ENCODE assay signal across 1 cellular context in the genomic region with DNA sequence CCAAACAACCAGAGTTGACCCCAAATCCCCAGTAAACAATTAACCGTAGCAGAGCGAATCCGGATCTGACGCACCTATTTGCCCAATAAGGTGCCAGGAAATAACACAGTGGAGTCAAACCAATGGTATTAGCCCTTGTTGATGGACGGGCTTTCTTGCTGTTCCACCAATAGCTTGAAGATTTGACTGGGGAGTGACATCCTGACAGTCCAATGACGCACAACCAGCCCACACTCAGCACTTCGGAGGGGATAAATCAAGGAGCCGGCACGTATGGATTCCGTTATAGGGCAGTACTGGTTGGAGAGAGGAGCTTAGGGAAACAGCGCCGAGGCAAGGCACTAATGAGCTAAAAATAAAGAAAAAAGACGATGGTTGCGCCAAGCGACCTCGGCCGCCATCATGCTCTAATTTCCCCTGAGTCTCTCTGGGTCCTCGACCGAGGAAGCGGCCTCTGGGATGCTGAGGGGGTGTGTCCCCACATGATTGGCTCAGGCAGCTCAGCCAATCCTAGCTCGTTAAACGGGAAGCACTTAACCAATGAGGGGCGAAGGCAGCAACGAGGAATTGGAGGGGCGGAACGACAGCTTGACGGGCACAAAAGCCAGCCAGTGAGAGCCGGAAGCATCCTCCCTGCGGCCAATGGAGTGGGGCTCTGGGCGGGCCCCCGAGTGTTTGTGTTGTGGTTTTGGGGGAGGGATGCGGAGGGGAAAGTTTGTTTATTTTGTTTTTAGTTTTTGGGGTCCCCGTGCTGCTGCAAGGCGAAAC.
A peak's percentile ranks its signal among the peaks of the same experiment; 100 is the strongest.
TF ChIP-seq lines count a peak whose summit lies in the region.

No MANE protein-coding gene starts in this region.

TF ChIP-seq in K562, 482 proteins besides CTCF, POLR2A, EP300 and RAD21 (continued from another document and continues in another):
- TF ChIP-seq, protein P1, sequence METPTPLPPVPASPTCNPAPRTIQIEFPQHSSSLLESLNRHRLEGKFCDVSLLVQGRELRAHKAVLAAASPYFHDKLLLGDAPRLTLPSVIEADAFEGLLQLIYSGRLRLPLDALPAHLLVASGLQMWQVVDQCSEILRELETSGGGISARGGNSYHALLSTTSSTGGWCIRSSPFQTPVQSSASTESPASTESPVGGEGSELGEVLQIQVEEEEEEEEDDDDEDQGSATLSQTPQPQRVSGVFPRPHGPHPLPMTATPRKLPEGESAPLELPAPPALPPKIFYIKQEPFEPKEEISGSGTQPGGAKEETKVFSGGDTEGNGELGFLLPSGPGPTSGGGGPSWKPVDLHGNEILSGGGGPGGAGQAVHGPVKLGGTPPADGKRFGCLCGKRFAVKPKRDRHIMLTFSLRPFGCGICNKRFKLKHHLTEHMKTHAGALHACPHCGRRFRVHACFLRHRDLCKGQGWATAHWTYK (CRISPR knock-in tag; IDR thresholded peaks at IDR 0.05) = no peak
- no peak for TF ChIP-seq TGIF2 (CRISPR knock-in tag; IDR thresholded peaks at IDR 0.05)
- TF ChIP-seq, protein P2, sequence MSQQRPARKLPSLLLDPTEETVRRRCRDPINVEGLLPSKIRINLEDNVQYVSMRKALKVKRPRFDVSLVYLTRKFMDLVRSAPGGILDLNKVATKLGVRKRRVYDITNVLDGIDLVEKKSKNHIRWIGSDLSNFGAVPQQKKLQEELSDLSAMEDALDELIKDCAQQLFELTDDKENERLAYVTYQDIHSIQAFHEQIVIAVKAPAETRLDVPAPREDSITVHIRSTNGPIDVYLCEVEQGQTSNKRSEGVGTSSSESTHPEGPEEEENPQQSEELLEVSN (IDR thresholded peaks at IDR 0.05; ENCODE audit: borderline replicate concordance in 1 of 2, extremely low read depth in 1 of 2, insufficient read depth in 1 of 2, insufficient read length in 1 of 2, low read depth in 1 of 2, low read length in 1 of 2, poor library complexity in 1 of 2, severe bottlenecking in 1 of 2) = peak; percentile 12 to 34
- TF ChIP-seq ELF4 (CRISPR knock-in tag; IDR thresholded peaks at IDR 0.05) = no peak
- TF ChIP-seq ZFP30 (CRISPR knock-in tag; IDR thresholded peaks at IDR 0.05; ENCODE audit: borderline replicate concordance) = no peak
- no peak for TF ChIP-seq GATAD2B (IDR thresholded peaks at IDR 0.05; ENCODE audit: borderline replicate concordance)
- no peak for TF ChIP-seq BHLHE40 (IDR thresholded peaks at IDR 0.05; ENCODE audit: low read length)
- no peak for TF ChIP-seq TEAD2 (tag; IDR thresholded peaks at IDR 0.05)
- TF ChIP-seq NCOA1 (IDR thresholded peaks at IDR 0.05; ENCODE audit: low read depth) = no peak
- TF ChIP-seq IFI16 (CRISPR knock-in tag; IDR thresholded peaks at IDR 0.05) = no peak
- TF ChIP-seq, protein P3, sequence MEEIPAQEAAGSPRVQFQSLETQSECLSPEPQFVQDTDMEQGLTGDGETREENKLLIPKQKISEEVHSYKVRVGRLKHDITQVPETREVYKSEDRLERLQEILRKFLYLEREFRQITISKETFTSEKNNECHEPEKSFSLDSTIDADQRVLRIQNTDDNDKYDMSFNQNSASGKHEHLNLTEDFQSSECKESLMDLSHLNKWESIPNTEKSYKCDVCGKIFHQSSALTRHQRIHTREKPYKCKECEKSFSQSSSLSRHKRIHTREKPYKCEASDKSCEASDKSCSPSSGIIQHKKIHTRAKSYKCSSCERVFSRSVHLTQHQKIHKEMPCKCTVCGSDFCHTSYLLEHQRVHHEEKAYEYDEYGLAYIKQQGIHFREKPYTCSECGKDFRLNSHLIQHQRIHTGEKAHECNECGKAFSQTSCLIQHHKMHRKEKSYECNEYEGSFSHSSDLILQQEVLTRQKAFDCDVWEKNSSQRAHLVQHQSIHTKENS (CRISPR knock-in tag; IDR thresholded peaks at IDR 0.05) = no peak
- TF ChIP-seq FOSL1 (tag; conservative IDR thresholded peaks at IDR 0.05) = 0 out of 2 replicates have a peak, but pooled peaks have one; percentile 25
- TF ChIP-seq, protein P4, sequence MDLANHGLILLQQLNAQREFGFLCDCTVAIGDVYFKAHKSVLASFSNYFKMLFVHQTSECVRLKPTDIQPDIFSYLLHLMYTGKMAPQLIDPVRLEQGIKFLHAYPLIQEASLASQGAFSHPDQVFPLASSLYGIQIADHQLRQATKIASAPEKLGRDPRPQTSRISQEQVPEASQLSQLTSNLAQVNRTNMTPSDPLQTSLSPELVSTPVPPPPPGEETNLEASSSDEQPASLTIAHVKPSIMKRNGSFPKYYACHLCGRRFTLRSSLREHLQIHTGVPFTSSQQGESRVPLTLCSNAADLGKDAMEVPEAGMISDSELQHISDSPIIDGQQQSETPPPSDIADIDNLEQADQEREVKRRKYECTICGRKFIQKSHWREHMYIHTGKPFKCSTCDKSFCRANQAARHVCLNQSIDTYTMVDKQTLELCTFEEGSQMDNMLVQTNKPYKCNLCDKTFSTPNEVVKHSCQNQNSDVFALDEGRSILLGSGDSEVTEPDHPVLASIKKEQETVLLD (IDR thresholded peaks at IDR 0.05) = no peak
- TF ChIP-seq CHCHD3 (CRISPR knock-in tag; IDR thresholded peaks at IDR 0.05) = no peak
- no peak for TF ChIP-seq HDAC1 (IDR thresholded peaks at IDR 0.05)
- TF ChIP-seq MTA3 (IDR thresholded peaks at IDR 0.05; ENCODE audit: borderline replicate concordance) = no peak
- TF ChIP-seq DIDO1 (tag; IDR thresholded peaks at IDR 0.05; ENCODE audit: low read depth) = peak; percentile 40; the same call in 1 of the 2 replicates
- TF ChIP-seq CBX1 (IDR thresholded peaks at IDR 0.05; ENCODE audit: low read depth) = no peak
- TF ChIP-seq DMBX1 (CRISPR knock-in tag; IDR thresholded peaks at IDR 0.05; ENCODE audit: borderline replicate concordance) = no peak
- no peak for TF ChIP-seq XRCC5 (IDR thresholded peaks at IDR 0.05; ENCODE audit: low read depth, low read length)
- TF ChIP-seq RBM15 (IDR thresholded peaks at IDR 0.05; ENCODE audit: insufficient read depth, low read length) = no peak
- peak; percentile 61 to 92 (median 86) for TF ChIP-seq YY1 (IDR thresholded peaks at IDR 0.05; ENCODE audit: borderline replicate concordance in 1 of 3, control insufficient read depth in 1 of 3, extremely low read depth in 1 of 3, insufficient read depth in 3 of 3, insufficient read length in 1 of 3, insufficient replicate concordance in 2 of 3, low read depth in 1 of 3, low read length in 2 of 3)
- no peak for TF ChIP-seq ZNF253 (CRISPR knock-in tag; conservative IDR thresholded peaks at IDR 0.05)
- TF ChIP-seq, protein P5, sequence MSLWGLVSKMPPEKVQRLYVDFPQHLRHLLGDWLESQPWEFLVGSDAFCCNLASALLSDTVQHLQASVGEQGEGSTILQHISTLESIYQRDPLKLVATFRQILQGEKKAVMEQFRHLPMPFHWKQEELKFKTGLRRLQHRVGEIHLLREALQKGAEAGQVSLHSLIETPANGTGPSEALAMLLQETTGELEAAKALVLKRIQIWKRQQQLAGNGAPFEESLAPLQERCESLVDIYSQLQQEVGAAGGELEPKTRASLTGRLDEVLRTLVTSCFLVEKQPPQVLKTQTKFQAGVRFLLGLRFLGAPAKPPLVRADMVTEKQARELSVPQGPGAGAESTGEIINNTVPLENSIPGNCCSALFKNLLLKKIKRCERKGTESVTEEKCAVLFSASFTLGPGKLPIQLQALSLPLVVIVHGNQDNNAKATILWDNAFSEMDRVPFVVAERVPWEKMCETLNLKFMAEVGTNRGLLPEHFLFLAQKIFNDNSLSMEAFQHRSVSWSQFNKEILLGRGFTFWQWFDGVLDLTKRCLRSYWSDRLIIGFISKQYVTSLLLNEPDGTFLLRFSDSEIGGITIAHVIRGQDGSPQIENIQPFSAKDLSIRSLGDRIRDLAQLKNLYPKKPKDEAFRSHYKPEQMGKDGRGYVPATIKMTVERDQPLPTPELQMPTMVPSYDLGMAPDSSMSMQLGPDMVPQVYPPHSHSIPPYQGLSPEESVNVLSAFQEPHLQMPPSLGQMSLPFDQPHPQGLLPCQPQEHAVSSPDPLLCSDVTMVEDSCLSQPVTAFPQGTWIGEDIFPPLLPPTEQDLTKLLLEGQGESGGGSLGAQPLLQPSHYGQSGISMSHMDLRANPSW (CRISPR knock-in tag; IDR thresholded peaks at IDR 0.05) = no peak
- TF ChIP-seq ZNF589 (CRISPR knock-in tag; IDR thresholded peaks at IDR 0.05; ENCODE audit: low read depth) = peak; percentile 18; the same call in 1 of the 2 replicates
- TF ChIP-seq TAF9B (IDR thresholded peaks at IDR 0.05; ENCODE audit: partially characterized antibody) = peak; percentile 89
- peak; percentile 62; the same call in 1 of the 2 replicates for TF ChIP-seq POLR2AphosphoS2 (IDR thresholded peaks at IDR 0.05; ENCODE audit: low read length)
- TF ChIP-seq, protein P6, sequence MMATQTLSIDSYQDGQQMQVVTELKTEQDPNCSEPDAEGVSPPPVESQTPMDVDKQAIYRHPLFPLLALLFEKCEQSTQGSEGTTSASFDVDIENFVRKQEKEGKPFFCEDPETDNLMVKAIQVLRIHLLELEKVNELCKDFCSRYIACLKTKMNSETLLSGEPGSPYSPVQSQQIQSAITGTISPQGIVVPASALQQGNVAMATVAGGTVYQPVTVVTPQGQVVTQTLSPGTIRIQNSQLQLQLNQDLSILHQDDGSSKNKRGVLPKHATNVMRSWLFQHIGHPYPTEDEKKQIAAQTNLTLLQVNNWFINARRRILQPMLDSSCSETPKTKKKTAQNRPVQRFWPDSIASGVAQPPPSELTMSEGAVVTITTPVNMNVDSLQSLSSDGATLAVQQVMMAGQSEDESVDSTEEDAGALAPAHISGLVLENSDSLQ (IDR thresholded peaks at IDR 0.05) = peak; percentile 99
- TF ChIP-seq NEUROD1 (IDR thresholded peaks at IDR 0.05; ENCODE audit: borderline replicate concordance, low read depth, low read length, partially characterized antibody) = peak; percentile 93
- TF ChIP-seq DNMT1 (IDR thresholded peaks at IDR 0.05) = no peak
- TF ChIP-seq SRSF1 (IDR thresholded peaks at IDR 0.05; ENCODE audit: low read depth, low read length) = no peak
- TF ChIP-seq ZNF239 (CRISPR knock-in tag; IDR thresholded peaks at IDR 0.05) = no peak
- peak; percentile 56 for TF ChIP-seq NR2C1 (IDR thresholded peaks at IDR 0.05)
- no peak for TF ChIP-seq NR2C1 (tag; IDR thresholded peaks at IDR 0.05)
- no peak for TF ChIP-seq ZNF174 (CRISPR knock-in tag; IDR thresholded peaks at IDR 0.05)
- TF ChIP-seq FOXP1 (CRISPR knock-in tag; IDR thresholded peaks at IDR 0.05) = no peak
- no peak for TF ChIP-seq CEBPG (CRISPR knock-in tag; IDR thresholded peaks at IDR 0.05)
- TF ChIP-seq CEBPG (tag; conservative IDR thresholded peaks at IDR 0.05 in 1 of 2, IDR thresholded peaks at IDR 0.05 in 1 of 2) = no peak; a peak in 1 of 4 replicates
- TF ChIP-seq ZNF764 (CRISPR knock-in tag; IDR thresholded peaks at IDR 0.05; ENCODE audit: low read depth) = no peak
- TF ChIP-seq, protein P7, sequence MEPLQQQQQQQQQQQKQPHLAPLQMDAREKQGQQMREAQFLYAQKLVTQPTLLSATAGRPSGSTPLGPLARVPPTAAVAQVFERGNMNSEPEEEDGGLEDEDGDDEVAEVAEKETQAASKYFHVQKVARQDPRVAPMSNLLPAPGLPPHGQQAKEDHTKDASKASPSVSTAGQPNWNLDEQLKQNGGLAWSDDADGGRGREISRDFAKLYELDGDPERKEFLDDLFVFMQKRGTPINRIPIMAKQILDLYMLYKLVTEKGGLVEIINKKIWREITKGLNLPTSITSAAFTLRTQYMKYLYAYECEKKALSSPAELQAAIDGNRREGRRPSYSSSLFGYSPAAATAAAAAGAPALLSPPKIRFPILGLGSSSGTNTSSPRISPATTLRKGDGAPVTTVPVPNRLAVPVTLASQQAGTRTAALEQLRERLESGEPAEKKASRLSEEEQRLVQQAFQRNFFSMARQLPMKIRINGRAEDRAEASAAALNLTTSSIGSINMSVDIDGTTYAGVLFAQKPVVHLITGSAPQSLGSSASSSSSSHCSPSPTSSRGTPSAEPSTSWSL (CRISPR knock-in tag; IDR thresholded peaks at IDR 0.05; ENCODE audit: borderline replicate concordance) = no peak
- TF ChIP-seq, protein P8, sequence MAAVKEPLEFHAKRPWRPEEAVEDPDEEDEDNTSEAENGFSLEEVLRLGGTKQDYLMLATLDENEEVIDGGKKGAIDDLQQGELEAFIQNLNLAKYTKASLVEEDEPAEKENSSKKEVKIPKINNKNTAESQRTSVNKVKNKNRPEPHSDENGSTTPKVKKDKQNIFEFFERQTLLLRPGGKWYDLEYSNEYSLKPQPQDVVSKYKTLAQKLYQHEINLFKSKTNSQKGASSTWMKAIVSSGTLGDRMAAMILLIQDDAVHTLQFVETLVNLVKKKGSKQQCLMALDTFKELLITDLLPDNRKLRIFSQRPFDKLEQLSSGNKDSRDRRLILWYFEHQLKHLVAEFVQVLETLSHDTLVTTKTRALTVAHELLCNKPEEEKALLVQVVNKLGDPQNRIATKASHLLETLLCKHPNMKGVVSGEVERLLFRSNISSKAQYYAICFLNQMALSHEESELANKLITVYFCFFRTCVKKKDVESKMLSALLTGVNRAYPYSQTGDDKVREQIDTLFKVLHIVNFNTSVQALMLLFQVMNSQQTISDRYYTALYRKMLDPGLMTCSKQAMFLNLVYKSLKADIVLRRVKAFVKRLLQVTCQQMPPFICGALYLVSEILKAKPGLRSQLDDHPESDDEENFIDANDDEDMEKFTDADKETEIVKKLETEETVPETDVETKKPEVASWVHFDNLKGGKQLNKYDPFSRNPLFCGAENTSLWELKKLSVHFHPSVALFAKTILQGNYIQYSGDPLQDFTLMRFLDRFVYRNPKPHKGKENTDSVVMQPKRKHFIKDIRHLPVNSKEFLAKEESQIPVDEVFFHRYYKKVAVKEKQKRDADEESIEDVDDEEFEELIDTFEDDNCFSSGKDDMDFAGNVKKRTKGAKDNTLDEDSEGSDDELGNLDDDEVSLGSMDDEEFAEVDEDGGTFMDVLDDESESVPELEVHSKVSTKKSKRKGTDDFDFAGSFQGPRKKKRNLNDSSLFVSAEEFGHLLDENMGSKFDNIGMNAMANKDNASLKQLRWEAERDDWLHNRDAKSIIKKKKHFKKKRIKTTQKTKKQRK (IDR thresholded peaks at IDR 0.05; ENCODE audit: borderline replicate concordance, low read depth, low read length) = peak; percentile 87
- TF ChIP-seq STAT5A (IDR thresholded peaks at IDR 0.05; ENCODE audit: borderline replicate concordance, low read length) = no peak
- TF ChIP-seq PML (IDR thresholded peaks at IDR 0.05; ENCODE audit: low read length) = no peak; the same call in 1 of the 2 replicates
- TF ChIP-seq ZBTB17 (CRISPR knock-in tag; IDR thresholded peaks at IDR 0.05) = 0 out of 2 replicates have a peak, but pooled peaks have one; percentile 32
- no peak for TF ChIP-seq BMI1 (IDR thresholded peaks at IDR 0.05; ENCODE audit: low read length)
- TF ChIP-seq NRF1 (conservative IDR thresholded peaks at IDR 0.05 in 1 of 2, IDR thresholded peaks at IDR 0.05 in 1 of 2) = peak; percentile 51 to 60; a peak in 3 of 4 replicates
- no peak for TF ChIP-seq PCBP1 (IDR thresholded peaks at IDR 0.05; ENCODE audit: low read depth, low read length, poor library complexity, severe bottlenecking)
- TF ChIP-seq ILK (tag; IDR thresholded peaks at IDR 0.05; ENCODE audit: borderline replicate concordance, low read depth) = no peak
- TF ChIP-seq, protein P9, sequence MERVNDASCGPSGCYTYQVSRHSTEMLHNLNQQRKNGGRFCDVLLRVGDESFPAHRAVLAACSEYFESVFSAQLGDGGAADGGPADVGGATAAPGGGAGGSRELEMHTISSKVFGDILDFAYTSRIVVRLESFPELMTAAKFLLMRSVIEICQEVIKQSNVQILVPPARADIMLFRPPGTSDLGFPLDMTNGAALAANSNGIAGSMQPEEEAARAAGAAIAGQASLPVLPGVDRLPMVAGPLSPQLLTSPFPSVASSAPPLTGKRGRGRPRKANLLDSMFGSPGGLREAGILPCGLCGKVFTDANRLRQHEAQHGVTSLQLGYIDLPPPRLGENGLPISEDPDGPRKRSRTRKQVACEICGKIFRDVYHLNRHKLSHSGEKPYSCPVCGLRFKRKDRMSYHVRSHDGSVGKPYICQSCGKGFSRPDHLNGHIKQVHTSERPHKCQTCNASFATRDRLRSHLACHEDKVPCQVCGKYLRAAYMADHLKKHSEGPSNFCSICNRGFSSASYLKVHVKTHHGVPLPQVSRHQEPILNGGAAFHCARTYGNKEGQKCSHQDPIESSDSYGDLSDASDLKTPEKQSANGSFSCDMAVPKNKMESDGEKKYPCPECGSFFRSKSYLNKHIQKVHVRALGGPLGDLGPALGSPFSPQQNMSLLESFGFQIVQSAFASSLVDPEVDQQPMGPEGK (CRISPR knock-in tag; IDR thresholded peaks at IDR 0.05; ENCODE audit: borderline replicate concordance) = no peak
